8 cellular contexts compared by ENCODE assay signal in genomic region chr19:21141787-21142464, GRCh38. TPM values are rescaled to one million over a fixed set of nuclear protein-coding genes. Genes with fewer than 3 reads are reported as not detected.
A peak's percentile ranks its signal among the peaks of the same experiment; 100 is the strongest.
DNase-seq lines count a peak whose midpoint lies in the region; TF ChIP-seq lines count a peak whose summit lies in the region.

TSS of gene ZNF431 (plus strand) at chr19:21142040. CDS start at chr19:21142184, 144 bp downstream.

- CTCF ChIA-PET in HEK293 (lab: Yijun Ruan, JAX) = no interaction called here

- H3K4me3 Mint-ChIP-seq in neural crest cell = peak within 1 kb of the TSS; percentile 98

- H3K9me3 ChIP-seq in HEK293 (ENCODE audit: control insufficient read depth, insufficient read depth, low read depth, low read length) = no peaks in the 10 kb centered on the region
- H3K9me3 ChIP-seq in SJSA1 (replicated peaks) = 0 out of 2 replicates have a peak, but pooled peaks cover 2% of the 10 kb centered on the region
- H3K9me3 ChIP-seq in stomach = no peaks in the 10 kb centered on the region

- peaks cover 46% of the 10 kb centered on the region for H3K36me3 Mint-ChIP-seq in neural crest cell (ENCODE audit: low read depth)

- H3K27ac ChIP-seq in HEK293 (ENCODE audit: extremely low read depth, low read depth, low read length) (peak within 1 kb of the TSS; percentile 73), SJSA1 (peak within 1 kb of the TSS; percentile 73), stomach (peak within 1 kb of the TSS; percentile 73 to 86 (median 81))

- H3K9me3 Mint-ChIP-seq in neural crest cell = peaks cover 10% of the 10 kb centered on the region

- TF ChIP-seq CTCF in HEK293 (tag by site-specific recombination; IDR thresholded peaks at IDR 0.05) = no peak
- TF ChIP-seq CTCF in foreskin fibroblast (IDR thresholded peaks at IDR 0.05; ENCODE audit: low read depth, low read length) = no peak
- TF ChIP-seq CTCF in neural crest cell (conservative IDR thresholded peaks at IDR 0.05) = no peak
- TF ChIP-seq CTCF in stomach (IDR thresholded peaks at IDR 0.05) = no peak

- POLR2A ChIA-PET in HEK293 (lab: Yijun Ruan, JAX) = interaction anchor here (0.6 to 1.8 kb wide), 20 partner anchors 8 to 694 kb away, joined by 3 to 24 read pairs (median 6); partner anchors contain the start of genes ZNF100, ZNF43, ZNF430 and ZNF66

- peaks cover 21% of the 10 kb centered on the region for H3K4me1 Mint-ChIP-seq in neural crest cell

- TF ChIP-seq POLR2A in stomach (IDR thresholded peaks at IDR 0.05) = no peak

- H3K4me3 ChIP-seq in HEK293 (ENCODE audit: low read depth, low read length) (peak within 1 kb of the TSS; percentile 58), SJSA1 (peak within 1 kb of the TSS; percentile 62), foreskin fibroblast (ENCODE audit: low read depth in 1 of 2, low read length in 2 of 2) (peak within 1 kb of the TSS; percentile 84 to 94), stomach (peak within 1 kb of the TSS; percentile 65 to 83 (median 72))

- intact Hi-C loops in stomach (cut with DNase I; ENCODE audit: low total_unique reads) = no loop called here

- WGBS in stomach, 5 donors = 0 to 1% (median 1%) methylated on average over 24 to 30 of the region's 30 CpGs

- H3K27me3 ChIP-seq in SJSA1 (replicated peaks) (no peaks in the 10 kb centered on the region), stomach (no peaks in the 10 kb centered on the region)

- no peaks in the 10 kb centered on the region for H3K27me3 Mint-ChIP-seq in neural crest cell (ENCODE audit: low read depth)

- peak; percentile 85 for DNase-seq in GF-D8 (lab: John Stamatoyannopoulos, UW)
- DNase-seq in MV-4-11 (lab: John Stamatoyannopoulos, UW) = peak; percentile 98
- peak; percentile 88 to 91 for DNase-seq in SJSA1 (ENCODE audit: low read depth in 1 of 2, low spot score in 2 of 2)
- DNase-seq in activated gamma-delta T cell treated with anti-CD3 and anti-CD28 coated beads, Interleukin-2, amount 50 U/mL, for 16 hours (ENCODE audit: low read depth) = peak; percentile 79
- peak; percentile 89 to 95 for DNase-seq in foreskin fibroblast
- DNase-seq in neural crest cell (ENCODE audit: low read depth, low spot score) = peak; percentile 77
- peak; percentile 91 for DNase-seq in stomach

- no peak for TF ChIP-seq EP300 in stomach (IDR thresholded peaks at IDR 0.05)

- peak within 1 kb of the TSS; percentile 100 for H3K27ac Mint-ChIP-seq in neural crest cell (ENCODE audit: unreplicated experiment)

- H3K4me1 ChIP-seq in HEK293 (ENCODE audit: control insufficient read depth, insufficient read depth, low read length) (no peaks in the 10 kb centered on the region), SJSA1 (replicated peaks) (no peaks in the 10 kb centered on the region), stomach (peaks cover 0 to 28% (median 13%) of the 10 kb centered on the region in 4 donors)

- H3K36me3 ChIP-seq in HEK293 (ENCODE audit: control insufficient read depth in 2 of 2, insufficient read depth in 1 of 2, low read length in 2 of 2) (peaks cover 30 to 38% of the 10 kb centered on the region in 2 experiments), SJSA1 (peaks cover 42% of the 10 kb centered on the region), stomach (peaks cover 0 to 35% (median 33%) of the 10 kb centered on the region in 4 donors)

TF ChIP-seq in HEK293, 187 proteins besides CTCF, POLR2A, EP300 and RAD21:
- TF ChIP-seq ZNF335 (tag by site-specific recombination; conservative IDR thresholded peaks at IDR 0.05) (peak; percentile 64), SP7 (tag by site-specific recombination; IDR thresholded peaks at IDR 0.05) (no peak), ZFP69B (tag by site-specific recombination; IDR thresholded peaks at IDR 0.05) (no peak), SP3 (tag by site-specific recombination; IDR thresholded peaks at IDR 0.05) (peak; percentile 45; the same call in 1 of the 2 replicates), ZSCAN30 (tag by site-specific recombination; IDR thresholded peaks at IDR 0.05) (peak; percentile 39; the same call in 1 of the 2 replicates), ZNF366 (tag by site-specific recombination; conservative IDR thresholded peaks at IDR 0.05) (peak; percentile 54; the same call in 1 of the 2 replicates), HOXA7 (CRISPR knock-in tag; IDR thresholded peaks at IDR 0.05; ENCODE audit: borderline replicate concordance) (no peak), PBX3 (CRISPR knock-in tag; IDR thresholded peaks at IDR 0.05) (peak; percentile 77; the same call in 1 of the 2 replicates), ZBTB20 (tag by site-specific recombination; IDR thresholded peaks at IDR 0.05) (peak; percentile 20; the same call in 1 of the 2 replicates), HOXC10 (CRISPR knock-in tag; IDR thresholded peaks at IDR 0.05) (0 out of 2 replicates have a peak, but pooled peaks have one; percentile 36), ZNF518A (tag by site-specific recombination; conservative IDR thresholded peaks at IDR 0.05; ENCODE audit: low read depth) (peak; percentile 48), SP2 (tag by site-specific recombination; IDR thresholded peaks at IDR 0.05) (peak; percentile 95)

RNA-seq across cellular contexts. Expression of gene ZNF431, which starts in this region (rescaled TPM):
- total RNA-seq in SJSA1 (2014; rRNA removed; shearing (Covaris generic)) = 3.7 and 7.4 TPM in 2 replicates
- total RNA-seq in neural crest cell (29.0 and 30.4 TPM in 2 replicates), stomach (10 to 100 TPM in 2 of 5 donors, 1 to 10 TPM in 3; 5.2 to 55.4 (median 5.8) TPM)
- 10 to 100 TPM in 1 of 3 donors, 1 to 10 TPM in 2; 2.0 to 12.3 (median 5.7) TPM for polyA plus RNA-seq in stomach

Comparison
In these comparisons a context has a peak if more than half of its experiments do, and no peak if none do; other contexts are left out.
1. Peak in every context shown above with its lines: DNase-seq, H3K4me3 ChIP-seq and H3K27ac ChIP-seq.